In the genomic region with DNA sequence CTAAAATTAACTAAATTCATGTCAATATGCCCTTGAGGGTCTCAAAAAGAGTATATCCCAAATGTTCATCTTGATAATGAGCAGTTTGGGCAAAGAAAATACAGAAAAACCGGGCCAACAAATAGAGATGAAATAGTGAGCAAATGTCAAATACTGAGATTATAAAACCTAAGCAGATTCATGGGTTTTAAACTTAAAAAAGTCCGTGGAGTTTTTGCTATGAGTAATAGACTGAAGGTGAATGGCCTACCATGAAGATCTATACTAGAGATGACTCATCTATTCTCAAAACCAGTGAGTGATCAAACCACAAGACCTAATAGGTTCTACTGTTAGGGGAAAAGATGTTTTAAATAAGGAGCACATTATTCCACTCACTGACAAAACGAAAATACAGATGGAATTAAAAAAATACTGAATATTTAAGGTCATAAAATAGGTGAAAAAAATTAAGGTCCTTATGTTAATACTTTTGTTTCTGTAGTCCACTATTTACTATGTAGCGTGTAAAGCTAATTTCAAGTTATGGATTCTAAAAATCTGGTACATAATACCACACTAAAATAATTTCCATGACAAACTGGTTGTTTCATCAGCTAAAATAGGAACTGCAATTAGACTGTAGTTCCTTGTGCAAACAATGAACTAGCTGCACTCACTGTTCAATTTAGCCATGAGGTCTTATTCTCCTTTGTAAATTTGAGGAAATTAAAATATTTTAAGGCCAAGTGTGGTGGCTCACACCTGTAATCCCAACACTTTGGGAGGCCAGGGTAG, we compare ENCODE assay signal across 8 cellular contexts. TPM values are rescaled to one million over a fixed set of nuclear protein-coding genes. Genes with fewer than 3 reads are reported as not detected.
DNase-seq lines count a peak whose midpoint lies in the region; ATAC-seq and TF ChIP-seq lines count a peak whose summit lies in the region.

No MANE protein-coding gene starts in this region.

- no peaks in the 10 kb centered on the region for H3K9me3 Mint-ChIP-seq in neural progenitor cell

- no peaks in the 10 kb centered on the region for H3K27me3 ChIP-seq in neural progenitor cell

- no peak overlapping the region for H3K27ac Mint-ChIP-seq in neural progenitor cell

- H3K36me3 Mint-ChIP-seq in neural progenitor cell: peaks cover 59% of the 10 kb centered on the region

- DNase-seq in HFF-Myc (ENCODE audit: extremely low read depth, low read depth): peak; percentile 27
- peak; percentile 60 for DNase-seq in NB4 (ENCODE audit: low read depth)
- DNase-seq in choroid plexus epithelial cell (ENCODE audit: low read depth): peak; percentile 88
- no peak for DNase-seq in neural progenitor cell (ENCODE audit: low spot score)
- DNase-seq in cerebellar cortex (ENCODE audit: low spot score): no peak
- no peak for DNase-seq in SKM-1 treated with dmso at 0.1 percent for 144 hours (lab: John Stamatoyannopoulos, UW; ENCODE audit: unreplicated experiment)
- DNase-seq in germinal center (ENCODE audit: low spot score): no peak

- peaks cover 6% of the 10 kb centered on the region for H3K27me3 Mint-ChIP-seq in neural progenitor cell (ENCODE audit: insufficient read depth, low read depth)

- H3K4me1 Mint-ChIP-seq in neural progenitor cell: peaks cover 44% of the 10 kb centered on the region

- H3K27ac ChIP-seq in neural progenitor cell: no peak overlapping the region

- H3K9me3 ChIP-seq in neural progenitor cell (ENCODE audit: low read depth): no peaks in the 10 kb centered on the region

- peaks cover 100% of the 10 kb centered on the region for H3K79me2 ChIP-seq in neural progenitor cell (ENCODE audit: low read depth)

- no peak overlapping the region for H2AFZ ChIP-seq in neural progenitor cell (replicated peaks)

- peaks cover 35% of the 10 kb centered on the region for H3F3A ChIP-seq in neural progenitor cell (ENCODE audit: low read depth)

- H3K9ac ChIP-seq in neural progenitor cell: no peak overlapping the region

- H4K20me1 ChIP-seq in neural progenitor cell (ENCODE audit: low read depth): peaks cover 99% of the 10 kb centered on the region

- H3K4me2 ChIP-seq in neural progenitor cell: peak overlapping the region; percentile 100

- ATAC-seq in GM18511 (IDR thresholded peaks at IDR 0.05; ENCODE audit: unreplicated experiment): peak; percentile 83

- H3K4me1 ChIP-seq in neural progenitor cell: peaks cover 58% of the 10 kb centered on the region

- TF ChIP-seq POLR2A in NB4 (IDR thresholded peaks at IDR 0.05; ENCODE audit: extremely low read depth, insufficient read length): no peak

- H3K4me3 ChIP-seq in HFF-Myc (replicated peaks; ENCODE audit: low read depth, low read length) (peak overlapping the region; percentile 100), NB4 (ENCODE audit: low read depth, low read length) (peak overlapping the region; percentile 95), choroid plexus epithelial cell (ENCODE audit: low read depth, low read length) (no peak overlapping the region), neural progenitor cell (peak overlapping the region; percentile 99)

- TF ChIP-seq CTCF in HFF-Myc (IDR thresholded peaks at IDR 0.05; ENCODE audit: low read depth, low read length, missing control alignments) (no peak), NB4 (IDR thresholded peaks at IDR 0.05; ENCODE audit: low read depth, low read length) (no peak), choroid plexus epithelial cell (conservative IDR thresholded peaks at IDR 0.05; ENCODE audit: low read depth, low read length) (no peak), neural progenitor cell (IDR thresholded peaks at IDR 0.05) (no peak)

- peak overlapping the region; percentile 3 for H3K4me3 Mint-ChIP-seq in neural progenitor cell

- H3K36me3 ChIP-seq in neural progenitor cell: peaks cover 48% of the 10 kb centered on the region

RNA-seq across cellular contexts. Expression of gene HNRNPC, which starts 5.0 kb away (rescaled TPM):
- total RNA-seq in neural progenitor cell (ENCODE audit: low replicate concordance): 1,681 and 1,872 TPM in 2 replicates

RNA-seq across cellular contexts. Expression of gene RPGRIP1, which starts 15.7 kb away (rescaled TPM):
- 0.47 and 3.4 TPM in 2 replicates for total RNA-seq in neural progenitor cell (ENCODE audit: low replicate concordance)

Comparison
In these comparisons a context has a peak if more than half of its experiments do, and no peak if none do; other contexts are left out.
1. DNase-seq: peak in HFF-Myc (single experiment), NB4 (single experiment) and choroid plexus epithelial cell (single experiment); none in neural progenitor cell (single experiment), cerebellar cortex (single experiment), SKM-1 treated with dmso at 0.1 percent for 144 hours (single experiment) and germinal center (single experiment).